Comparison of ENCODE assay signal across 30 cellular contexts in the genomic region with DNA sequence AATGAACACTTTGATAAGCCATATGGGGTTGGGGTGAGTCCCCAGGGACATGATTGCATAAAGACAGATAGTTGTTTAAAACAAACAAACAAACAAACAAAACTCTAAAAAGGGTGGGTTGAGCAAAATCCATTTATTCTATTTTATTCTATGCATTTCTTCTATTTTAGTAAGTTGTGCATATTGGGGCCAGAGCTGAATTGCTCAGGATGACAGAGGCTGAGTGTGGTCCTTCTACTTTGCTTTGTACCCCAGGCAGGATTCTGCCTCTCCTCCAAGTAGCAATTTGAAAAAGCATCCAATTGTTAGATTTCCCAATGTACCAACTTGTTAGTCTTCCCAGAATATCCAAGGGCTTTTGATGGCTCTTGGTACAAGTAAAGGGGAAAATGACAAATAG. TPM values are rescaled to one million over a fixed set of nuclear protein-coding genes. Genes with fewer than 3 reads are reported as not detected.
A peak's percentile ranks its signal among the peaks of the same experiment; 100 is the strongest.
DNase-seq lines count a peak whose midpoint lies in the region; ATAC-seq, FAIRE-seq and TF ChIP-seq lines count a peak whose summit lies in the region.
"Had no signal": no experiment of that assay in that cellular context is flagged by ENCODE, and none has a peak within 500 bp of the region (broad histone marks: within the 10 kb centered on the region; RNA-seq: fewer than 3 reads in every experiment).

No MANE protein-coding gene starts in this region.

- POLR2A ChIA-PET in A549 (lab: Yijun Ruan, JAX) = interaction anchor here (0.7 kb wide), 1 partner anchor 55 kb away, joined by 4 read pairs; a partner anchor contains a TSS
- POLR2A ChIA-PET in HEK293 (lab: Yijun Ruan, JAX) = no interaction called here

- H3K4me1 ChIP-seq in A549 (no peaks in the 10 kb centered on the region), HEK293 (ENCODE audit: control insufficient read depth, insufficient read depth, low read length) (no peaks in the 10 kb centered on the region), esophagus muscularis mucosa (no peaks in the 10 kb centered on the region)

- peak; percentile 59 for FAIRE-seq in A549 (lab: Jason Lieb, UNC)
- FAIRE-seq: A204.1, D721Med had no signal

- TF ChIP-seq CTCF in A549 (IDR thresholded peaks at IDR 0.05) = no peak
- TF ChIP-seq CTCF in HEK293 (tag by site-specific recombination; IDR thresholded peaks at IDR 0.05) = no peak
- no peak for TF ChIP-seq CTCF in esophagus muscularis mucosa (IDR thresholded peaks at IDR 0.05)

- no peaks in the 10 kb centered on the region for H3K27me3 ChIP-seq in esophagus muscularis mucosa
- H3K27me3 ChIP-seq: BE2C; BLaER1; BLaER1 treated with 17β-estradiol and CSF1 and Interleukin-3, amounts not matched to agents 10 nM and 100 nM had no signal

- DNase-seq in A549 (ENCODE audit: low read depth in 1 of 2, low spot score in 1 of 2) (no peak), esophagus muscularis mucosa (ENCODE audit: extremely low spot score) (no peak)
- DNase-seq: 8988T; ACHN; AML-193; BE2C; C1 segment of cervical spinal cord; Caco-2; Calu3; CD4-positive, alpha-beta memory T cell; CD4-positive, alpha-beta T cell; CD4-positive, CD25-positive, alpha-beta regulatory T cell; CD8-positive, alpha-beta memory T cell; CD8-positive, alpha-beta T cell; COR-L47; DMS 273 treated with DMSO at 0.1 percent for 48 hours; DMS153; DMS53; DMS79; DMS79 treated with DMSO at 0.1 percent for 48 hours; DND-41; EL had no signal

- H3K4me3 ChIP-seq in A549 = no peak overlapping the region
- no peak overlapping the region for H3K4me3 ChIP-seq in HEK293 (ENCODE audit: low read depth, low read length)
- H3K4me3 ChIP-seq in esophagus muscularis mucosa = no peak overlapping the region
- H3K4me3 ChIP-seq: BLaER1; BLaER1 treated with 17β-estradiol and CSF1 and Interleukin-3, amounts not matched to agents 10 nM and 100 nM had no signal

- no peaks in the 10 kb centered on the region for H3K36me3 ChIP-seq in HEK293 (ENCODE audit: control insufficient read depth in 2 of 2, insufficient read depth in 1 of 2, low read length in 2 of 2)
- no peaks in the 10 kb centered on the region for H3K36me3 ChIP-seq in esophagus muscularis mucosa
- H3K36me3 ChIP-seq: BE2C; BLaER1; BLaER1 treated with 17β-estradiol and CSF1 and Interleukin-3, amounts not matched to agents 10 nM and 100 nM had no signal

- no peak overlapping the region for H3K4me2 ChIP-seq in A549
- H3K4me2 ChIP-seq: BLaER1; BLaER1 treated with 17β-estradiol and CSF1 and Interleukin-3, amounts not matched to agents 10 nM and 100 nM had no signal

- TF ChIP-seq RAD21 in A549 (conservative IDR thresholded peaks at IDR 0.05 in 1 of 2, IDR thresholded peaks at IDR 0.05 in 1 of 2) = no peak

- intact Hi-C loops in esophagus muscularis mucosa (cut with DNase I) = no loop called here

- TF ChIP-seq POLR2A in A549 (IDR thresholded peaks at IDR 0.05; ENCODE audit: low read length) = no peak
- TF ChIP-seq POLR2A in esophagus muscularis mucosa (IDR thresholded peaks at IDR 0.05; ENCODE audit: low read depth) = no peak

- no peak for TF ChIP-seq EP300 in A549 (IDR thresholded peaks at IDR 0.05)
- TF ChIP-seq EP300 in esophagus muscularis mucosa (IDR thresholded peaks at IDR 0.05) = no peak

- CTCF ChIA-PET in A549 (lab: Yijun Ruan, JAX) (interaction anchor here (1.3 kb wide), 1 partner anchor 13 kb away, joined by 3 read pairs; no protein-coding TSS in a partner anchor), HEK293 (lab: Yijun Ruan, JAX) (interaction anchor here (0.7 kb wide), 2 partner anchors 63 to 73 kb away, joined by 3 to 7 read pairs; no protein-coding TSS in a partner anchor)

- H3K9me3 ChIP-seq in A549 (no peaks in the 10 kb centered on the region), HEK293 (ENCODE audit: control insufficient read depth, insufficient read depth, low read depth, low read length) (no peaks in the 10 kb centered on the region), esophagus muscularis mucosa (no peaks in the 10 kb centered on the region)
- H3K9me3 ChIP-seq: BE2C, BLaER1, Caco-2 had no signal

- ATAC-seq in A549 = no peak
- no peak for ATAC-seq in GM21717 (IDR thresholded peaks at IDR 0.05; ENCODE audit: unreplicated experiment)
- ATAC-seq: CD8-positive, alpha-beta T cell had no signal

- H3K27ac ChIP-seq in A549 (no peak overlapping the region), HEK293 (ENCODE audit: extremely low read depth, low read depth, low read length) (no peak overlapping the region), esophagus muscularis mucosa (replicated peaks in 1 of 4) (no peak overlapping the region)
- H3K27ac ChIP-seq: 22Rv1; BLaER1; BLaER1 treated with 17β-estradiol and CSF1 and Interleukin-3, amounts not matched to agents 10 nM and 100 nM; C4-2B had no signal

TF ChIP-seq in A549, 52 proteins besides CTCF, POLR2A, EP300 and RAD21 (continues in another document):
- TF ChIP-seq NR3C1 (IDR thresholded peaks at IDR 0.05) (no peak), CHD2 (IDR thresholded peaks at IDR 0.05; ENCODE audit: low read length, partially characterized antibody) (no peak), HDAC2 (IDR thresholded peaks at IDR 0.05) (no peak), SMC3 (IDR thresholded peaks at IDR 0.05) (no peak), POLR2AphosphoS2 (conservative IDR thresholded peaks at IDR 0.05; ENCODE audit: low read length) (no peak), ZFP36 (IDR thresholded peaks at IDR 0.05; ENCODE audit: borderline replicate concordance, partially characterized antibody) (no peak), EHMT2 (IDR thresholded peaks at IDR 0.05; ENCODE audit: low read depth) (no peak), KDM1A (IDR thresholded peaks at IDR 0.05; ENCODE audit: low read depth) (no peak), RFX5 (IDR thresholded peaks at IDR 0.05) (no peak), ESRRA (IDR thresholded peaks at IDR 0.05; ENCODE audit: borderline replicate concordance, low read length) (no peak)
- TF ChIP-seq, protein P1, sequence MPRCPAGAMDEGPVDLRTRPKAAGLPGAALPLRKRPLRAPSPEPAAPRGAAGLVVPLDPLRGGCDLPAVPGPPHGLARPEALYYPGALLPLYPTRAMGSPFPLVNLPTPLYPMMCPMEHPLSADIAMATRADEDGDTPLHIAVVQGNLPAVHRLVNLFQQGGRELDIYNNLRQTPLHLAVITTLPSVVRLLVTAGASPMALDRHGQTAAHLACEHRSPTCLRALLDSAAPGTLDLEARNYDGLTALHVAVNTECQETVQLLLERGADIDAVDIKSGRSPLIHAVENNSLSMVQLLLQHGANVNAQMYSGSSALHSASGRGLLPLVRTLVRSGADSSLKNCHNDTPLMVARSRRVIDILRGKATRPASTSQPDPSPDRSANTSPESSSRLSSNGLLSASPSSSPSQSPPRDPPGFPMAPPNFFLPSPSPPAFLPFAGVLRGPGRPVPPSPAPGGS (IDR thresholded peaks at IDR 0.05) = no peak

TF ChIP-seq in HEK293, 187 proteins besides CTCF, POLR2A, EP300 and RAD21:
- TF ChIP-seq ZNF37A (tag by site-specific recombination; IDR thresholded peaks at IDR 0.05) (no peak), ZNF140 (tag by site-specific recombination; IDR thresholded peaks at IDR 0.05) (peak; percentile 93)
- TF ChIP-seq, protein P2, sequence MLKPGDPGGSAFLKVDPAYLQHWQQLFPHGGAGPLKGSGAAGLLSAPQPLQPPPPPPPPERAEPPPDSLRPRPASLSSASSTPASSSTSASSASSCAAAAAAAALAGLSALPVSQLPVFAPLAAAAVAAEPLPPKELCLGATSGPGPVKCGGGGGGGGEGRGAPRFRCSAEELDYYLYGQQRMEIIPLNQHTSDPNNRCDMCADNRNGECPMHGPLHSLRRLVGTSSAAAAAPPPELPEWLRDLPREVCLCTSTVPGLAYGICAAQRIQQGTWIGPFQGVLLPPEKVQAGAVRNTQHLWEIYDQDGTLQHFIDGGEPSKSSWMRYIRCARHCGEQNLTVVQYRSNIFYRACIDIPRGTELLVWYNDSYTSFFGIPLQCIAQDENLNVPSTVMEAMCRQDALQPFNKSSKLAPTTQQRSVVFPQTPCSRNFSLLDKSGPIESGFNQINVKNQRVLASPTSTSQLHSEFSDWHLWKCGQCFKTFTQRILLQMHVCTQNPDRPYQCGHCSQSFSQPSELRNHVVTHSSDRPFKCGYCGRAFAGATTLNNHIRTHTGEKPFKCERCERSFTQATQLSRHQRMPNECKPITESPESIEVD (tag by site-specific recombination; IDR thresholded peaks at IDR 0.05) = no peak
TF ChIP-seq in HEK293: peak in this region for 1.

RNA-seq across cellular contexts. Expression of a gene that starts 29.2 kb away (rescaled TPM):
- 53.9 and 107 TPM in 2 replicates for polyA plus RNA-seq in A549 (2011; rRNA removed)
- polyA plus RNA-seq in A549 (2012; cell fraction: cytosol; rRNA removed) = 140 and 153 TPM in 2 replicates
- polyA plus RNA-seq in A549 (2012; cell fraction: nucleus; rRNA removed) = 122 and 185 TPM in 2 replicates
- 30.6 to 32.7 TPM (median 32.5 TPM) in 3 replicates for polyA plus RNA-seq in A549 (2017; fragmentation: RNase III; extraction: RNeasy Plus Mini Kit Qiagen cat#74134 plus additional on column Dnase treatment)
- polyA minus RNA-seq in A549 (2011; rRNA and poly(A)+ RNA removed) = 229 and 246 TPM in 2 replicates
- total RNA-seq in esophagus muscularis mucosa = 10 to 100 TPM; 43.2 to 61.9 (median 48.8) TPM

RNA-seq across cellular contexts. Expression of a gene that starts 55.3 kb away (rescaled TPM):
- polyA plus RNA-seq in A549 (2011; rRNA removed) = 48.2 and 49.1 TPM in 2 replicates
- 7.3 and 14.4 TPM in 2 replicates for polyA plus RNA-seq in A549 (2012; cell fraction: cytosol; rRNA removed)
- 5.3 and 6.2 TPM in 2 replicates for polyA plus RNA-seq in A549 (2012; cell fraction: nucleus; rRNA removed)
- polyA plus RNA-seq in A549 (2017; fragmentation: RNase III; extraction: RNeasy Plus Mini Kit Qiagen cat#74134 plus additional on column Dnase treatment) = 7.8 to 11.6 TPM (median 9.8 TPM) in 3 replicates
- 36.2 and 37.6 TPM in 2 replicates for polyA minus RNA-seq in A549 (2011; rRNA and poly(A)+ RNA removed)
- total RNA-seq in esophagus muscularis mucosa = 100 to 1,000 TPM in 2 of 4 donors, 10 to 100 TPM in 2; 60.1 to 228 (median 99.2) TPM
